Comparison of ENCODE assay signal across 1 cellular context in genomic region chr5:116574682-116575634, GRCh38.
TF ChIP-seq lines count a peak whose summit lies in the region.

A gene with protein sequence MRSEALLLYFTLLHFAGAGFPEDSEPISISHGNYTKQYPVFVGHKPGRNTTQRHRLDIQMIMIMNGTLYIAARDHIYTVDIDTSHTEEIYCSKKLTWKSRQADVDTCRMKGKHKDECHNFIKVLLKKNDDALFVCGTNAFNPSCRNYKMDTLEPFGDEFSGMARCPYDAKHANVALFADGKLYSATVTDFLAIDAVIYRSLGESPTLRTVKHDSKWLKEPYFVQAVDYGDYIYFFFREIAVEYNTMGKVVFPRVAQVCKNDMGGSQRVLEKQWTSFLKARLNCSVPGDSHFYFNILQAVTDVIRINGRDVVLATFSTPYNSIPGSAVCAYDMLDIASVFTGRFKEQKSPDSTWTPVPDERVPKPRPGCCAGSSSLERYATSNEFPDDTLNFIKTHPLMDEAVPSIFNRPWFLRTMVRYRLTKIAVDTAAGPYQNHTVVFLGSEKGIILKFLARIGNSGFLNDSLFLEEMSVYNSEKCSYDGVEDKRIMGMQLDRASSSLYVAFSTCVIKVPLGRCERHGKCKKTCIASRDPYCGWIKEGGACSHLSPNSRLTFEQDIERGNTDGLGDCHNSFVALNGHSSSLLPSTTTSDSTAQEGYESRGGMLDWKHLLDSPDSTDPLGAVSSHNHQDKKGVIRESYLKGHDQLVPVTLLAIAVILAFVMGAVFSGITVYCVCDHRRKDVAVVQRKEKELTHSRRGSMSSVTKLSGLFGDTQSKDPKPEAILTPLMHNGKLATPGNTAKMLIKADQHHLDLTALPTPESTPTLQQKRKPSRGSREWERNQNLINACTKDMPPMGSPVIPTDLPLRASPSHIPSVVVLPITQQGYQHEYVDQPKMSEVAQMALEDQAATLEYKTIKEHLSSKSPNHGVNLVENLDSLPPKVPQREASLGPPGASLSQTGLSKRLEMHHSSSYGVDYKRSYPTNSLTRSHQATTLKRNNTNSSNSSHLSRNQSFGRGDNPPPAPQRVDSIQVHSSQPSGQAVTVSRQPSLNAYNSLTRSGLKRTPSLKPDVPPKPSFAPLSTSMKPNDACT (minus strand): TSS chr5:116574823. CDS start chr5:116504944, 69,879 bp downstream.

TF ChIP-seq in HEK293, 187 proteins besides CTCF, POLR2A, EP300 and RAD21 (continued from another document):
- TF ChIP-seq, protein P1, sequence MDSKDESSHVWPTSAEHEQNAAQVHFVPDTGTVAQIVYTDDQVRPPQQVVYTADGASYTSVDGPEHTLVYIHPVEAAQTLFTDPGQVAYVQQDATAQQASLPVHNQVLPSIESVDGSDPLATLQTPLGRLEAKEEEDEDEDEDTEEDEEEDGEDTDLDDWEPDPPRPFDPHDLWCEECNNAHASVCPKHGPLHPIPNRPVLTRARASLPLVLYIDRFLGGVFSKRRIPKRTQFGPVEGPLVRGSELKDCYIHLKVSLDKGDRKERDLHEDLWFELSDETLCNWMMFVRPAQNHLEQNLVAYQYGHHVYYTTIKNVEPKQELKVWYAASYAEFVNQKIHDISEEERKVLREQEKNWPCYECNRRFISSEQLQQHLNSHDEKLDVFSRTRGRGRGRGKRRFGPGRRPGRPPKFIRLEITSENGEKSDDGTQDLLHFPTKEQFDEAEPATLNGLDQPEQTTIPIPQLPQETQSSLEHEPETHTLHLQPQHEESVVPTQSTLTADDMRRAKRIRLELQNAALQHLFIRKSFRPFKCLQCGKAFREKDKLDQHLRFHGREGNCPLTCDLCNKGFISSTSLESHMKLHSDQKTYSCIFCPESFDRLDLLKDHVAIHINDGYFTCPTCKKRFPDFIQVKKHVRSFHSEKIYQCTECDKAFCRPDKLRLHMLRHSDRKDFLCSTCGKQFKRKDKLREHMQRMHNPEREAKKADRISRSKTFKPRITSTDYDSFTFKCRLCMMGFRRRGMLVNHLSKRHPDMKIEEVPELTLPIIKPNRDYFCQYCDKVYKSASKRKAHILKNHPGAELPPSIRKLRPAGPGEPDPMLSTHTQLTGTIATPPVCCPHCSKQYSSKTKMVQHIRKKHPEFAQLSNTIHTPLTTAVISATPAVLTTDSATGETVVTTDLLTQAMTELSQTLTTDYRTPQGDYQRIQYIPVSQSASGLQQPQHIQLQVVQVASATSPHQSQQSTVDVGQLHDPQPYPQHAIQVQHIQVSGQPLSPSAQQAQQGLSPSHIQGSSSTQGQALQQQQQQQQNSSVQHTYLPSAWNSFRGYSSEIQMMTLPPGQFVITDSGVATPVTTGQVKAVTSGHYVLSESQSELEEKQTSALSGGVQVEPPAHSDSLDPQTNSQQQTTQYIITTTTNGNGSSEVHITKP (tag by site-specific recombination; IDR thresholded peaks at IDR 0.05), result peak; percentile 92
- TF ChIP-seq ZNF658 (tag by site-specific recombination; IDR thresholded peaks at IDR 0.05) (no peak), SCRT1 (tag by site-specific recombination; IDR thresholded peaks at IDR 0.05; ENCODE audit: borderline replicate concordance) (peak; percentile 70; the same call in 1 of the 2 replicates), ZFHX2 (tag by site-specific recombination; conservative IDR thresholded peaks at IDR 0.05) (peak; percentile 96), GLIS1 (tag by site-specific recombination; IDR thresholded peaks at IDR 0.05) (peak; percentile 98), ZNF776 (tag by site-specific recombination; IDR thresholded peaks at IDR 0.05; ENCODE audit: borderline replicate concordance) (no peak), SCRT2 (tag by site-specific recombination; IDR thresholded peaks at IDR 0.05) (peak; percentile 77; the same call in 1 of the 2 replicates), ZNF148 (tag by site-specific recombination; IDR thresholded peaks at IDR 0.05; ENCODE audit: borderline replicate concordance) (peak; percentile 57; the same call in 1 of the 2 replicates), ZNF280D (tag by site-specific recombination; IDR thresholded peaks at IDR 0.05) (no peak; the same call in 1 of the 2 replicates), ZNF416 (tag by site-specific recombination; IDR thresholded peaks at IDR 0.05) (no peak), ZNF354C (tag by site-specific recombination; IDR thresholded peaks at IDR 0.05; ENCODE audit: borderline replicate concordance, low read depth) (no peak), ZNF76 (tag by site-specific recombination; IDR thresholded peaks at IDR 0.05; ENCODE audit: borderline replicate concordance, low read depth) (peak; percentile 82), ZNF585B (tag by site-specific recombination; IDR thresholded peaks at IDR 0.05) (no peak), PRDM2 (tag by site-specific recombination; IDR thresholded peaks at IDR 0.05; ENCODE audit: borderline replicate concordance) (no peak), MYNN (tag by site-specific recombination; IDR thresholded peaks at IDR 0.05; ENCODE audit: borderline replicate concordance) (peak; percentile 57; the same call in 1 of the 2 replicates), MZF1 (tag by site-specific recombination; IDR thresholded peaks at IDR 0.05; ENCODE audit: borderline replicate concordance) (peak; percentile 72; the same call in 1 of the 2 replicates), HOXD13 (CRISPR knock-in tag; IDR thresholded peaks at IDR 0.05; ENCODE audit: borderline replicate concordance) (no peak), ZNF248 (tag by site-specific recombination; IDR thresholded peaks at IDR 0.05) (no peak), ZNF654 (tag by site-specific recombination; IDR thresholded peaks at IDR 0.05; ENCODE audit: low read depth) (0 out of 2 replicates have a peak, but pooled peaks have one; percentile 19), SALL2 (tag by site-specific recombination; IDR thresholded peaks at IDR 0.05; ENCODE audit: borderline replicate concordance) (no peak), ZNF555 (tag by site-specific recombination; conservative IDR thresholded peaks at IDR 0.05) (no peak), ZNF785 (tag by site-specific recombination; IDR thresholded peaks at IDR 0.05) (peak; percentile 79)
- TF ChIP-seq, protein P2, sequence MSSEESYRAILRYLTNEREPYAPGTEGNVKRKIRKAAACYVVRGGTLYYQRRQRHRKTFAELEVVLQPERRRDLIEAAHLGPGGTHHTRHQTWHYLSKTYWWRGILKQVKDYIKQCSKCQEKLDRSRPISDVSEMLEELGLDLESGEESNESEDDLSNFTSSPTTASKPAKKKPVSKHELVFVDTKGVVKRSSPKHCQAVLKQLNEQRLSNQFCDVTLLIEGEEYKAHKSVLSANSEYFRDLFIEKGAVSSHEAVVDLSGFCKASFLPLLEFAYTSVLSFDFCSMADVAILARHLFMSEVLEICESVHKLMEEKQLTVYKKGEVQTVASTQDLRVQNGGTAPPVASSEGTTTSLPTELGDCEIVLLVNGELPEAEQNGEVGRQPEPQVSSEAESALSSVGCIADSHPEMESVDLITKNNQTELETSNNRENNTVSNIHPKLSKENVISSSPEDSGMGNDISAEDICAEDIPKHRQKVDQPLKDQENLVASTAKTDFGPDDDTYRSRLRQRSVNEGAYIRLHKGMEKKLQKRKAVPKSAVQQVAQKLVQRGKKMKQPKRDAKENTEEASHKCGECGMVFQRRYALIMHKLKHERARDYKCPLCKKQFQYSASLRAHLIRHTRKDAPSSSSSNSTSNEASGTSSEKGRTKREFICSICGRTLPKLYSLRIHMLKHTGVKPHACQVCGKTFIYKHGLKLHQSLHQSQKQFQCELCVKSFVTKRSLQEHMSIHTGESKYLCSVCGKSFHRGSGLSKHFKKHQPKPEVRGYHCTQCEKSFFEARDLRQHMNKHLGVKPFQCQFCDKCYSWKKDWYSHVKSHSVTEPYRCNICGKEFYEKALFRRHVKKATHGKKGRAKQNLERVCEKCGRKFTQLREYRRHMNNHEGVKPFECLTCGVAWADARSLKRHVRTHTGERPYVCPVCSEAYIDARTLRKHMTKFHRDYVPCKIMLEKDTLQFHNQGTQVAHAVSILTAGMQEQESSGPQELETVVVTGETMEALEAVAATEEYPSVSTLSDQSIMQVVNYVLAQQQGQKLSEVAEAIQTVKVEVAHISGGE (tag by site-specific recombination; conservative IDR thresholded peaks at IDR 0.05; ENCODE audit: low read depth), result 0 out of 2 replicates have a peak, but pooled peaks have one; percentile 31
- TF ChIP-seq, protein P3, sequence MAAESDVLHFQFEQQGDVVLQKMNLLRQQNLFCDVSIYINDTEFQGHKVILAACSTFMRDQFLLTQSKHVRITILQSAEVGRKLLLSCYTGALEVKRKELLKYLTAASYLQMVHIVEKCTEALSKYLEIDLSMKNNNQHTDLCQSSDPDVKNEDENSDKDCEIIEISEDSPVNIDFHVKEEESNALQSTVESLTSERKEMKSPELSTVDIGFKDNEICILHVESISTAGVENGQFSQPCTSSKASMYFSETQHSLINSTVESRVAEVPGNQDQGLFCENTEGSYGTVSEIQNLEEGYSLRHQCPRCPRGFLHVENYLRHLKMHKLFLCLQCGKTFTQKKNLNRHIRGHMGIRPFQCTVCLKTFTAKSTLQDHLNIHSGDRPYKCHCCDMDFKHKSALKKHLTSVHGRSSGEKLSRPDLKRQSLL (tag by site-specific recombination; IDR thresholded peaks at IDR 0.05), result peak; percentile 78; the same call in 1 of the 2 replicates
